Comparison of ENCODE assay signal across 21 cellular contexts in genomic region chr17:69227536-69227935, GRCh38. TPM values are rescaled to one million over a fixed set of nuclear protein-coding genes. Genes with fewer than 3 reads are reported as not detected.
DNase-seq lines count a peak whose midpoint lies in the region; ATAC-seq and TF ChIP-seq lines count a peak whose summit lies in the region.
"Had no signal": no experiment of that assay in that cellular context is flagged by ENCODE, and none has a peak within 500 bp of the region (broad histone marks: within the 10 kb centered on the region; RNA-seq: fewer than 3 reads in every experiment).

No MANE protein-coding gene starts in this region.

- TF ChIP-seq POLR2A in breast epithelium (IDR thresholded peaks at IDR 0.05) (no peak), thyroid gland (IDR thresholded peaks at IDR 0.05) (no peak)

- H3K27me3 Mint-ChIP-seq in MCF 10A (ENCODE audit: insufficient read depth, unreplicated experiment) (no peaks in the 10 kb centered on the region), immature natural killer cell (ENCODE audit: low read depth in 3 of 3) (peaks cover 0 to 2% (median 0%) of the 10 kb centered on the region in 3 donors)
- H3K27me3 Mint-ChIP-seq: naive B cell had no signal

- intact Hi-C loops in breast epithelium (cut with DNase I; ENCODE audit: low total_unique reads) (no loop called here), MCF 10A (cut with micrococcal nuclease) (no loop called here), thyroid gland (cut with DNase I) (no loop called here)

- CTCF ChIA-PET in MCF 10A (lab: Yijun Ruan, JAX) = interaction anchor here (0.5 to 1.1 kb wide), 3 partner anchors 448 to 782 kb away, joined by 3 read pairs; no protein-coding TSS in a partner anchor

- H3K36me3 ChIP-seq in breast epithelium (no peaks in the 10 kb centered on the region), OCI-LY3 (replicated peaks; ENCODE audit: low read depth, low read length) (peaks cover under 1% of the 10 kb centered on the region), thyroid gland (no peaks in the 10 kb centered on the region)
- H3K36me3 ChIP-seq: left lung had no signal

- H3K4me1 Mint-ChIP-seq in MCF 10A (ENCODE audit: insufficient read depth, unreplicated experiment) (no peaks in the 10 kb centered on the region), immature natural killer cell (peaks cover 21 to 30% of the 10 kb centered on the region in 2 donors)

- H3K9me3 ChIP-seq in breast epithelium (peaks cover 0 to 6% of the 10 kb centered on the region in 2 donors), OCI-LY3 (ENCODE audit: insufficient read depth, low read length) (peaks cover 3% of the 10 kb centered on the region; the same call in 1 of the 2 replicates), thyroid gland (no peaks in the 10 kb centered on the region)

- H3K9ac ChIP-seq in OCI-LY3 (ENCODE audit: low read length) = no peak overlapping the region

- TF ChIP-seq CTCF in breast epithelium (IDR thresholded peaks at IDR 0.05) (no peak), MCF 10A (IDR thresholded peaks at IDR 0.05; ENCODE audit: unreplicated experiment) (no peak), OCI-LY3 (IDR thresholded peaks at IDR 0.05; ENCODE audit: low read depth, low read length) (no peak), thyroid gland (IDR thresholded peaks at IDR 0.05) (no peak)

- H3K27ac ChIP-seq in breast epithelium (peak overlapping the region; percentile 23 to 57), OCI-LY3 (ENCODE audit: low read length) (no peak overlapping the region), thyroid gland (peak overlapping the region in 2 of 3 donors; percentile 13 to 29)

- H3K27me3 ChIP-seq in breast epithelium = no peaks in the 10 kb centered on the region
- H3K27me3 ChIP-seq in OCI-LY3 (ENCODE audit: low read depth, low read length) = no peaks in the 10 kb centered on the region
- no peaks in the 10 kb centered on the region for H3K27me3 ChIP-seq in thyroid gland
- H3K27me3 ChIP-seq: left lung had no signal

- DNase-seq in breast epithelium (ENCODE audit: low spot score in 2 of 2) = no peak
- DNase-seq in MCF 10A (ENCODE audit: unreplicated experiment) = no peak
- DNase-seq in immature natural killer cell = no peak
- DNase-seq in thyroid gland = no peak
- DNase-seq in GM19240 (ENCODE audit: insufficient read length, low spot score) = no peak
- DNase-seq: activated CD4-positive, alpha-beta T cell treated with anti-CD3 and anti-CD28 coated beads for 48 hours; activated effector memory CD4-positive, alpha-beta T cell treated with anti-CD3 and anti-CD28 coated beads, Interleukin-2, amount 50 U/mL, for 16 hours; anterior cingulate cortex; CD4-positive, CD25-positive, alpha-beta regulatory T cell; DMS53; left lung; naive B cell; NCI-H1092; NCI-H2081 treated with DMSO at 0.1 percent for 48 hours; NCI-H510A treated with DMSO at 0.1 percent for 48 hours; PC-3; posterior cingulate gyrus; T-helper 9 cell had no signal

- H3K4me3 ChIP-seq in breast epithelium (peak overlapping the region; percentile 24 to 57 (median 28)), OCI-LY3 (ENCODE audit: low read length) (no peak overlapping the region), thyroid gland (replicated peaks in 1 of 3) (no peak overlapping the region)
- H3K4me3 ChIP-seq: left lung had no signal

- peaks cover 7% of the 10 kb centered on the region for H3K9me3 Mint-ChIP-seq in MCF 10A (ENCODE audit: unreplicated experiment)
- peaks cover 0 to 2% (median under 1%) of the 10 kb centered on the region in 6 donors for H3K9me3 Mint-ChIP-seq in immature natural killer cell

- no peak overlapping the region for H2AFZ ChIP-seq in OCI-LY3 (ENCODE audit: low read depth, low read length)

- POLR2A ChIA-PET in MCF 10A (lab: Yijun Ruan, JAX) = interaction anchor here (0.8 kb wide), 1 partner anchor 51 kb away, joined by 3 read pairs; no protein-coding TSS in a partner anchor

- WGBS in thyroid gland, 2 donors = 78 to 81% methylated on average over 2 of the region's 2 CpGs

- no peak overlapping the region for H3K27ac Mint-ChIP-seq in MCF 10A (ENCODE audit: low read depth, unreplicated experiment)
- peak overlapping the region in 3 of 6 donors; percentile 8 to 62 (median 26) for H3K27ac Mint-ChIP-seq in immature natural killer cell
- H3K27ac Mint-ChIP-seq: CD4-positive, CD25-positive, alpha-beta regulatory T cell had no signal

- BruUV-seq in MCF 10A (replicated peaks; lab: Mats Ljungman, UMichigan) = no TSS peak

- H3K4me3 Mint-ChIP-seq in MCF 10A (ENCODE audit: unreplicated experiment) (no peak overlapping the region), immature natural killer cell (peak overlapping the region in 3 of 5 donors; percentile 3 to 39 (median 38))
- H3K4me3 Mint-ChIP-seq: CD4-positive, CD25-positive, alpha-beta regulatory T cell; naive B cell had no signal

- no peaks in the 10 kb centered on the region for H4K20me1 ChIP-seq in OCI-LY3 (ENCODE audit: insufficient read depth, low read length)

- ATAC-seq in GM19452 (IDR thresholded peaks at IDR 0.05; ENCODE audit: unreplicated experiment) (no peak), GM18873 (IDR thresholded peaks at IDR 0.05; ENCODE audit: low FRiP score, unreplicated experiment) (no peak)
- ATAC-seq: left lung, PC-3 had no signal

- H3K79me2 ChIP-seq in OCI-LY3 (ENCODE audit: low read length) = no peaks in the 10 kb centered on the region

- H3K4me1 ChIP-seq in breast epithelium (no peaks in the 10 kb centered on the region), OCI-LY3 (ENCODE audit: low read length) (peaks cover 12% of the 10 kb centered on the region), thyroid gland (no peaks in the 10 kb centered on the region)
- H3K4me1 ChIP-seq: left lung had no signal

- H3K36me3 Mint-ChIP-seq in MCF 10A (ENCODE audit: insufficient read depth, unreplicated experiment) (no peaks in the 10 kb centered on the region), immature natural killer cell (peaks cover 0 to under 1% (median 0%) of the 10 kb centered on the region in 3 donors)
- H3K36me3 Mint-ChIP-seq: CD4-positive, CD25-positive, alpha-beta regulatory T cell had no signal

- H3K4me2 ChIP-seq in OCI-LY3 (ENCODE audit: low read length) = peak overlapping the region; percentile 34

RNA-seq across cellular contexts. Expression of gene ABCA10, which starts 1.1 kb away (rescaled TPM):
- total RNA-seq in breast epithelium (10 to 100 TPM; 13.6 to 49.5 (median 16.1) TPM), MCF 10A (2022) (18.3 and 24.7 TPM in 2 replicates), thyroid gland (10 to 100 TPM in 2 of 4 donors, 1 to 10 TPM in 2; 8.4 to 23.2 (median 9.7) TPM)
- polyA plus RNA-seq in immature natural killer cell = 1 to 10 TPM in 1 of 3 donors, under 1 TPM in 1, not detected in 1; 0.49 to 1.4 TPM

Comparison
In these comparisons a context has a peak if more than half of its experiments do, and no peak if none do; other contexts are left out.
1. H3K4me3 ChIP-seq: peak in breast epithelium (3 of 3); none in OCI-LY3 (single experiment) and thyroid gland (0 of 3).